ENCODE assay signal across 22 cellular contexts in the genomic region with DNA sequence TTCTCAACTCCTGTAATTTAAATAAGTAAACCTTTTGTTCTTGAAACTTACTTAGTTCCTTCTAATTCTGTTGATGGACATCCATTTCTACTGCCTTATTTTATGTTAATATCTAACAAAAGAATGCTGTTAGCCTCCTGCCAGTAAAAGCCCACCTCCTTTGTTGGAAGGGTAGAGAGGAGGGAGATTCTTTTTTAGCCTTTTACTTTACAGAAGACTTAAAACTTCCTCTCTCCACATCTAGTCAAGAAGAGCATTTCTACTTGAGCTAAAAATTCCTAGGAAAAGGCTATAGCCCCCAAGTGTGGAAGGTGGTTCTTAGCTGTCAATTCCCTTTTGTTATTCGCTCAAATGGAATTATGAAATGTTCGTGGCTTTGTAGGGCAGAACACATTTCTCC.
"Had no signal": no experiment of that assay in that cellular context is flagged by ENCODE, and none has a peak within 500 bp of the region (broad histone marks: within the 10 kb centered on the region; RNA-seq: fewer than 3 reads in every experiment).

No MANE protein-coding gene starts in this region.

- H3K4me1 ChIP-seq: right atrium auricular region, stomach, thyroid gland, upper lobe of right lung had no signal

- H3K27me3 ChIP-seq: right atrium auricular region, stomach, thyroid gland, upper lobe of right lung had no signal

- H3K27ac ChIP-seq: epithelial cell of prostate, right atrium auricular region, stomach, thyroid gland, upper lobe of right lung, VCaP had no signal

- H3K36me3 ChIP-seq: right atrium auricular region, stomach, thyroid gland, upper lobe of right lung had no signal

- FAIRE-seq: bronchial epithelial cell, endometrium had no signal

- ATAC-seq: activated CD4-positive, CD25-positive, alpha-beta regulatory T cell treated with anti-CD3 and anti-CD28 coated beads, Interleukin-2, amount 50 U/mL, for 24 hours; left ventricle myocardium superior; naive thymus-derived CD4-positive, alpha-beta T cell; stimulated activated naive B cell treated with anti-CD40 and anti-IgM and Interleukin-4, amounts not matched to agents 10 μg/mL and 1 μg/mL and 100 μg/mL, for 72 hours; upper lobe of right lung had no signal

- H3K4me2 ChIP-seq: smooth muscle cell had no signal

- DNase-seq: activated CD4-positive, alpha-beta T cell treated with anti-CD3 and anti-CD28 coated beads for 48 hours; activated CD4-positive, alpha-beta T cell treated with anti-CD3 and anti-CD28 coated beads, Interleukin-2, amount 50 U/mL, for 48 hours; activated CD8-positive, alpha-beta memory T cell treated with anti-CD3 and anti-CD28 coated beads for 24 hours; activated effector memory CD4-positive, alpha-beta T cell treated with Interleukin-2 at 50 U/mL for 16 hours; activated naive CD4-positive, alpha-beta T cell treated with Interleukin-2 at 50 U/mL for 16 hours; anterior cingulate cortex; effector CD4-positive, alpha-beta T cell; left ventricle myocardium superior; midbrain; naive thymus-derived CD4-positive, alpha-beta T cell; stimulated activated CD4-positive, alpha-beta T cell treated with anti-CD3 and anti-CD28 coated beads, Interleukin-1b, Interleukin-23, amount 100 ng/mL, for 48 hours; stimulated activated naive B cell treated with anti-CD40 and anti-IgM and Interleukin-4, amounts not matched to agents 10 μg/mL and 1 μg/mL and 100 μg/mL, for 72 hours; stomach; thyroid gland; upper lobe of right lung had no signal

- H3K4me3 ChIP-seq: right atrium auricular region, smooth muscle cell, stomach, thyroid gland, upper lobe of right lung had no signal

- H3K9me3 ChIP-seq: right atrium auricular region, stomach, thyroid gland, upper lobe of right lung had no signal
